30 cellular contexts compared by ENCODE assay signal in genomic region chr16:82582971-82583370, GRCh38. TPM values are rescaled to one million over a fixed set of nuclear protein-coding genes. Genes with fewer than 3 reads are reported as not detected.
"Had no signal": no experiment of that assay in that cellular context is flagged by ENCODE, and none has a peak within 500 bp of the region (broad histone marks: within the 10 kb centered on the region; RNA-seq: fewer than 3 reads in every experiment).

No MANE protein-coding gene starts in this region.

- H3K9ac ChIP-seq: KMS-11 had no signal

- H3K4me3 ChIP-seq: PC-9, SK-N-MC had no signal

- DNase-seq: activated CD4-positive, alpha-beta T cell treated with anti-CD3 and anti-CD28 coated beads, Interleukin-2, amount 10 ng/mL, durations not matched to agents 24 days and 14 days; activated CD4-positive, alpha-beta T cell treated with anti-CD3 and anti-CD28 coated beads, Interleukin-2, amount 50 U/mL, for 4 hours; activated CD8-positive, alpha-beta T cell treated with anti-CD3 and anti-CD28 coated beads for 36 hours; activated naive CD4-positive, alpha-beta T cell treated with anti-CD3 and anti-CD28 coated beads, Interleukin-2, amount 10 ng/mL, durations not matched to agents 7 days and 5 days; activated naive CD8-positive, alpha-beta T cell treated with anti-CD3 and anti-CD28 coated beads, Interleukin-2, amount 50 U/mL, for 24 hours; activated T-cell treated with anti-CD3 and anti-CD28 coated beads, Interleukin-2, amount 50 U/mL, for 1 hour; activated T-cell treated with anti-CD3 and anti-CD28 coated beads, Interleukin-2, amount 50 U/mL, for 72 hours; anterior cingulate cortex; caudate nucleus; cerebellar nuclear complex; NCI-H1048; NCI-H1105 treated with DMSO at 0.1 percent for 48 hours; NCI-H1436; NCI-H1694; NCI-H2029; NCI-H345; NCI-H510A; NCI-H526; NCI-H748 treated with DMSO at 0.1 percent for 48 hours; NK-92 treated with Interleukin-12 subunit alpha and Interleukin-12 subunit beta, amount 100 ng/mL, for 24 hours; PC-9; Right ventricle myocardium superior; T1000 had no signal

- H3K4me2 ChIP-seq: KMS-11, PC-9 had no signal

- ATAC-seq: activated CD8-positive, alpha-beta T cell treated with anti-CD3 and anti-CD28 coated beads for 36 hours; activated naive CD8-positive, alpha-beta T cell treated with anti-CD3 and anti-CD28 coated beads, Interleukin-2, amount 50 U/mL, for 24 hours; activated T-cell treated with anti-CD3 and anti-CD28 coated beads, Interleukin-2, amount 50 U/mL, for 72 hours had no signal

- H3K27ac ChIP-seq: KMS-11, PC-9, SK-N-MC had no signal

- H2AFZ ChIP-seq: PC-9 had no signal

- FAIRE-seq: bronchial epithelial cell, RCC 7860 had no signal

RNA-seq across cellular contexts. Expression of gene CDH13, which starts 43.8 kb away (rescaled TPM):
- total RNA-seq: activated CD4-positive, alpha-beta T cell treated with anti-CD3 and anti-CD28 coated beads, Interleukin-2, amount 10 ng/mL, durations not matched to agents 24 days and 14 days; activated CD8-positive, alpha-beta memory T cell treated with anti-CD3 and anti-CD28 coated beads for 36 hours; activated CD8-positive, alpha-beta T cell treated with anti-CD3 and anti-CD28 coated beads for 36 hours; activated T-cell treated with anti-CD3 and anti-CD28 coated beads, Interleukin-2, amount 50 U/mL, for 72 hours; T-helper 1 cell treated with Interleukin-12 subunit alpha and Interleukin-12 subunit beta and Interleukin-4 antibody, amounts not matched to agents 30 ng/mL and 1 ng/mL, for 36 hours; T-helper 2 cell treated with Interferon-gamma antibody and Interleukin-4, amounts not matched to agents 100 ng/mL and 5 ng/mL, for 36 hours had no signal
